In genomic region chrX:29707088-29707487, GRCh38 we compare ENCODE assay signal across 5 cellular contexts.
"Had no signal": no experiment of that assay in that cellular context is flagged by ENCODE, and none has a peak within 500 bp of the region (broad histone marks: within the 10 kb centered on the region; RNA-seq: fewer than 3 reads in every experiment).

No MANE protein-coding gene starts in this region.

- H3K27me3 Mint-ChIP-seq: IgD-negative memory B cell had no signal

- H3K4me3 ChIP-seq: GM23338 had no signal

- DNase-seq: H9, HCEC 1CT, KBM-7 had no signal

- H3K4me2 ChIP-seq: GM23338 had no signal

- H2AFZ ChIP-seq: GM23338 had no signal

- H3K36me3 Mint-ChIP-seq: IgD-negative memory B cell had no signal

- H3K27ac Mint-ChIP-seq: GM23338, H9, IgD-negative memory B cell had no signal

- H3K4me1 Mint-ChIP-seq: GM23338, H9, IgD-negative memory B cell had no signal

- H3K4me3 Mint-ChIP-seq: GM23338, H9, IgD-negative memory B cell had no signal

- ATAC-seq: GM23338 had no signal
